8 cellular contexts compared by ENCODE assay signal in genomic region chr17:42517516-42517915, GRCh38. TPM values are rescaled to one million over a fixed set of nuclear protein-coding genes. Genes with fewer than 3 reads are reported as not detected.
DNase-seq lines count a peak whose midpoint lies in the region; ATAC-seq and TF ChIP-seq lines count a peak whose summit lies in the region.

No MANE protein-coding gene starts in this region.

- no peaks in the 10 kb centered on the region for H3K27me3 Mint-ChIP-seq in mesothelial cell of epicardium (ENCODE audit: low read depth)

- peaks cover 6% of the 10 kb centered on the region for H3K36me3 Mint-ChIP-seq in mesothelial cell of epicardium

- H3K4me1 Mint-ChIP-seq in mesothelial cell of epicardium = peaks cover 69% of the 10 kb centered on the region

- peak overlapping the region; percentile 41; the same call in 1 of the 2 replicates for H2AFZ ChIP-seq in GM23248

- CTCF ChIA-PET in AG04450 (lab: Charles Lee) = interaction anchor here (0.5 to 2.2 kb wide), 43 partner anchors 9 to 499 kb away, joined by 3 to 15 read pairs (median 5); partner anchors contain the start of genes CAVIN1, NAGLU and STAT3

- H4K20me1 ChIP-seq in GM23248 (ENCODE audit: insufficient read depth) = no peaks in the 10 kb centered on the region

- peaks cover 47% of the 10 kb centered on the region for H3K4me1 ChIP-seq in GM23248 (ENCODE audit: insufficient read depth)

- DNase-seq in AG04450 (ENCODE audit: low read depth, low spot score) (peak; percentile 87), GM23248 (peak; percentile 97), NCI-H82 treated with DMSO at 0.1 percent for 48 hours (lab: John Stamatoyannopoulos, UW; ENCODE audit: unreplicated experiment) (peak; percentile 17), mesothelial cell of epicardium (ENCODE audit: low spot score in 2 of 2, unreplicated experiment in 2 of 2) (peak; percentile 53 to 85)
- DNase-seq in activated CD8-positive, alpha-beta memory T cell treated with anti-CD3 and anti-CD28 coated beads for 24 hours = peak; percentile 94
- DNase-seq in effector CD8-positive, alpha-beta T cell (lab: John Stamatoyannopoulos, UW) = peak; percentile 79
- peak; percentile 47 to 62 for DNase-seq in stimulated activated CD8-positive, alpha-beta memory T cell treated with anti-CD3 and anti-CD28 coated beads, Interleukin-15, amount 100 ng/mL, for 4 hours (ENCODE audit: low read depth in 2 of 2)

- peak overlapping the region; percentile 99 for H3K27ac Mint-ChIP-seq in mesothelial cell of epicardium

- 0 to 1% methylated on average over 9 of the region's 9 CpGs for WGBS in GM23248 (ENCODE audit: low coverage in 1 of 2, low lambda C conversion rate in 2 of 2, missing lambda C conversion rate in 2 of 2), 2 experiments

- POLR2A ChIA-PET in AG04450 (lab: Yijun Ruan, JAX) = interaction anchor here (1.0 to 3.9 kb wide), 4 partner anchors 10 to 129 kb away, joined by 3 to 68 read pairs (median 4); partner anchors contain the start of genes CAVIN1 and STAT3

- H3K4me3 Mint-ChIP-seq in mesothelial cell of epicardium = peak overlapping the region; percentile 13

- peak overlapping the region; percentile 83 for H3K9ac ChIP-seq in GM23248

- H3K27ac ChIP-seq in AG04450 (ENCODE audit: low read depth, low read length) (peak overlapping the region; percentile 100), GM23248 (peak overlapping the region; percentile 99)

- H3K27me3 ChIP-seq in AG04450 (ENCODE audit: control insufficient read depth, insufficient read depth, low read length) (no peaks in the 10 kb centered on the region), GM23248 (replicated peaks; ENCODE audit: insufficient read depth) (no peaks in the 10 kb centered on the region)

- H3K4me3 ChIP-seq in AG04450 (ENCODE audit: low read depth, low read length) = no peak overlapping the region
- H3K4me3 ChIP-seq in GM23248 = peak overlapping the region; percentile 25; the same call in 1 of the 2 replicates

- no peaks in the 10 kb centered on the region for H3K9me2 ChIP-seq in GM23248 (ENCODE audit: insufficient read depth)

- H3K4me2 ChIP-seq in GM23248 (ENCODE audit: unreplicated experiment) = peak overlapping the region; percentile 77

- in situ Hi-C loops in GM23248 (cut with MboI) = no loop called here

- H3K9me3 ChIP-seq in AG04450 (ENCODE audit: control insufficient read depth, insufficient read depth, low read length) = no peaks in the 10 kb centered on the region
- no peaks in the 10 kb centered on the region for H3K9me3 ChIP-seq in GM23248 (ENCODE audit: low read depth)

- H3K9me3 Mint-ChIP-seq in mesothelial cell of epicardium = no peaks in the 10 kb centered on the region

- no peak for ATAC-seq in GM21526 (IDR thresholded peaks at IDR 0.05; ENCODE audit: low FRiP score, unreplicated experiment)

- H3F3A ChIP-seq in GM23248 (ENCODE audit: insufficient read depth) = peaks cover 55% of the 10 kb centered on the region

- H3K79me2 ChIP-seq in GM23248 (ENCODE audit: insufficient read depth) = no peaks in the 10 kb centered on the region

- peak; percentile 95 for TF ChIP-seq CTCF in AG04450 (IDR thresholded peaks at IDR 0.05; ENCODE audit: low read depth, low read length)
- TF ChIP-seq CTCF in mesothelial cell of epicardium (IDR thresholded peaks at IDR 0.05; ENCODE audit: unreplicated experiment) = peak; percentile 90

- H3K36me3 ChIP-seq in GM23248 (ENCODE audit: low read depth) = no peaks in the 10 kb centered on the region

RNA-seq across cellular contexts. Expression of gene NAGLU, which starts 18.5 kb away (rescaled TPM):
- polyA plus RNA-seq in AG04450 (2011; rRNA removed) (11.9 and 17.2 TPM in 2 replicates), GM23248 (2016; fragmentation: Nextera tagmentation; extraction: Ambion mirVana) (36.8 and 39.4 TPM in 2 replicates)
- 9.9 and 16.9 TPM in 2 replicates for polyA minus RNA-seq in AG04450 (2011; rRNA and poly(A)+ RNA removed)
- 68.1 and 83.1 TPM in 2 replicates for total RNA-seq in GM23248 (2014; rRNA removed; shearing (Covaris generic))
- 31.0 to 31.9 TPM (median 31.5 TPM) in 3 replicates for total RNA-seq in mesothelial cell of epicardium

RNA-seq across cellular contexts. Expression of gene HSD17B1, which starts 35.2 kb away (rescaled TPM):
- polyA plus RNA-seq in AG04450 (2011; rRNA removed) (0.87 and 1.4 TPM in 2 replicates), GM23248 (2016; fragmentation: Nextera tagmentation; extraction: Ambion mirVana) (2.6 and 3.0 TPM in 2 replicates)
- polyA minus RNA-seq in AG04450 (2011; rRNA and poly(A)+ RNA removed) = 0.41 and 0.48 TPM in 2 replicates
- 0.76 and 2.3 TPM in 2 replicates for total RNA-seq in GM23248 (2014; rRNA removed; shearing (Covaris generic))
- total RNA-seq in mesothelial cell of epicardium = 1.6 to 3.0 TPM (median 2.2 TPM) in 3 replicates

RNA-seq across cellular contexts. Expression of gene COASY, which starts 44.4 kb away (rescaled TPM):
- polyA plus RNA-seq in AG04450 (2011; rRNA removed) (29.4 and 36.8 TPM in 2 replicates), GM23248 (2016; fragmentation: Nextera tagmentation; extraction: Ambion mirVana) (50.1 and 56.9 TPM in 2 replicates)
- 31.4 and 32.0 TPM in 2 replicates for polyA minus RNA-seq in AG04450 (2011; rRNA and poly(A)+ RNA removed)
- 19.2 and 22.7 TPM in 2 replicates for total RNA-seq in GM23248 (2014; rRNA removed; shearing (Covaris generic))
- total RNA-seq in mesothelial cell of epicardium = 60.7 to 62.0 TPM (median 61.4 TPM) in 3 replicates

RNA-seq across cellular contexts. Expression of gene MLX, which starts 49.4 kb away (rescaled TPM):
- 35.4 and 38.2 TPM in 2 replicates for polyA plus RNA-seq in AG04450 (2011; rRNA removed)
- 39.0 and 39.7 TPM in 2 replicates for polyA minus RNA-seq in AG04450 (2011; rRNA and poly(A)+ RNA removed)
- 29.3 and 30.8 TPM in 2 replicates for total RNA-seq in GM23248 (2014; rRNA removed; shearing (Covaris generic))
- polyA plus RNA-seq in GM23248 (2016; fragmentation: Nextera tagmentation; extraction: Ambion mirVana) = 37.0 and 39.3 TPM in 2 replicates
- 26.1 to 27.8 TPM (median 27.0 TPM) in 3 replicates for total RNA-seq in mesothelial cell of epicardium

RNA-seq across cellular contexts. Expression of gene ATP6V0A1, which starts 58.8 kb away (rescaled TPM):
- polyA plus RNA-seq in AG04450 (2011; rRNA removed) (22.3 and 30.8 TPM in 2 replicates), GM23248 (2016; fragmentation: Nextera tagmentation; extraction: Ambion mirVana) (21.6 and 26.0 TPM in 2 replicates)
- polyA minus RNA-seq in AG04450 (2011; rRNA and poly(A)+ RNA removed) = 60.2 and 84.4 TPM in 2 replicates
- 15.3 and 16.3 TPM in 2 replicates for total RNA-seq in GM23248 (2014; rRNA removed; shearing (Covaris generic))
- total RNA-seq in mesothelial cell of epicardium = 60.4 to 65.6 TPM (median 65.6 TPM) in 3 replicates

Comparison
In these comparisons a context has a peak if more than half of its experiments do, and no peak if none do; other contexts are left out.
1. DNase-seq: peak in every context shown above with its lines; median percentile 97 in GM23248; 94 in activated CD8-positive, alpha-beta memory T cell treated with anti-CD3 and anti-CD28 coated beads for 24 hours; 87 in AG04450; 79 in effector CD8-positive, alpha-beta T cell; 69 in mesothelial cell of epicardium; 54 in stimulated activated CD8-positive, alpha-beta memory T cell treated with anti-CD3 and anti-CD28 coated beads, Interleukin-15, amount 100 ng/mL, for 4 hours; 17 in NCI-H82 treated with DMSO at 0.1 percent for 48 hours.